In genomic region chr1:204286841-204287387, GRCh38 we compare ENCODE assay signal across 2 cellular contexts.
A peak's percentile ranks its signal among the peaks of the same experiment; 100 is the strongest.
TF ChIP-seq lines count a peak whose summit lies in the region.

No MANE protein-coding gene starts in this region.

TF ChIP-seq in SK-N-SH treated with all-trans-retinoic acid at 6 μM for 48 hours, 23 proteins besides CTCF, POLR2A, EP300 and RAD21 (continued from another document):
- TF ChIP-seq POU6F1 (CRISPR knock-in tag; IDR thresholded peaks at IDR 0.05; ENCODE audit: borderline replicate concordance, low read depth) (no peak), CSRNP3 (CRISPR knock-in tag; IDR thresholded peaks at IDR 0.05) (no peak), ZFP30 (CRISPR knock-in tag; IDR thresholded peaks at IDR 0.05) (no peak), ZC3H10 (CRISPR knock-in tag; IDR thresholded peaks at IDR 0.05) (no peak), CSDC2 (CRISPR knock-in tag; IDR thresholded peaks at IDR 0.05) (no peak), GLIS3 (CRISPR knock-in tag; IDR thresholded peaks at IDR 0.05) (no peak), PPARA (CRISPR knock-in tag; IDR thresholded peaks at IDR 0.05; ENCODE audit: borderline replicate concordance) (no peak), ZNF70 (CRISPR knock-in tag; IDR thresholded peaks at IDR 0.05) (no peak), OSR1 (CRISPR knock-in tag; IDR thresholded peaks at IDR 0.05) (no peak)

TF ChIP-seq in GM12878, 131 proteins besides CTCF, POLR2A, EP300 and RAD21 (continued from another document):
- TF ChIP-seq HSF1 (IDR thresholded peaks at IDR 0.05; ENCODE audit: low read depth, low read length) (no peak), SREBF2 (IDR thresholded peaks at IDR 0.05; ENCODE audit: low read length) (no peak), IKZF1 (conservative IDR thresholded peaks at IDR 0.05) (peak; percentile 22; the same call in 1 of the 2 replicates), REST (IDR thresholded peaks at IDR 0.05; ENCODE audit: low read depth, low read length) (no peak), SKIL (IDR thresholded peaks at IDR 0.05; ENCODE audit: low read depth, poor library complexity, severe bottlenecking) (no peak), ZNF217 (IDR thresholded peaks at IDR 0.05) (no peak), NR2C2 (IDR thresholded peaks at IDR 0.05; ENCODE audit: borderline replicate concordance, control insufficient read depth, insufficient read length, low read depth) (no peak), ZNF687 (IDR thresholded peaks at IDR 0.05) (no peak), ZNF384 (IDR thresholded peaks at IDR 0.05; ENCODE audit: borderline replicate concordance, low read depth, low read length) (peak; percentile 68), ZNF274 (IDR thresholded peaks at IDR 0.05; ENCODE audit: insufficient read depth, insufficient read length) (no peak), RUNX3 (IDR thresholded peaks at IDR 0.05; ENCODE audit: low read length) (no peak), EGR1 (IDR thresholded peaks at IDR 0.05; ENCODE audit: borderline replicate concordance in 1 of 2, low read depth in 2 of 2, low read length in 2 of 2) (no peak), NFYA (IDR thresholded peaks at IDR 0.05; ENCODE audit: borderline replicate concordance, low read depth, low read length) (no peak), E2F8 (IDR thresholded peaks at IDR 0.05; ENCODE audit: low read depth, partially characterized antibody) (no peak)
